27 cellular contexts compared by ENCODE assay signal in genomic region chr12:93482721-93483120, GRCh38.
"Had no signal": no experiment of that assay in that cellular context is flagged by ENCODE, and none has a peak within 500 bp of the region (broad histone marks: within the 10 kb centered on the region; RNA-seq: fewer than 3 reads in every experiment).

No MANE protein-coding gene starts in this region.

- DNase-seq: naive thymus-derived CD4-positive, alpha-beta T cell; occipital lobe; ovary; posterior cingulate gyrus; psoas muscle; right cardiac atrium; right lobe of liver; sigmoid colon; small intestine; stimulated activated CD4-positive, alpha-beta T cell treated with anti-CD3 and anti-CD28 coated beads, Interleukin-15, amount 100 ng/mL, for 24 hours; stimulated activated CD4-positive, alpha-beta T cell treated with anti-CD3 and anti-CD28 coated beads, Interleukin-2, amount 100 ng/mL, for 24 hours; stimulated activated CD4-positive, alpha-beta T cell treated with anti-CD3 and anti-CD28 coated beads, Interleukin-2, amount 100 ng/mL, for 48 hours; stimulated activated CD4-positive, alpha-beta T cell treated with anti-CD3 and anti-CD28 coated beads, Interleukin-4, amount 100 ng/mL, for 24 hours; stimulated activated naive B cell treated with anti-CD40 and anti-IgM and Interleukin-4, amounts not matched to agents 10 μg/mL and 1 μg/mL and 100 μg/mL, for 72 hours; stimulated activated naive CD4-positive, alpha-beta T cell treated with Interleukin-2 at 50 U/mL for 16 hours; stomach; thyroid gland; upper lobe of left lung had no signal

- H3K4me3 Mint-ChIP-seq: naive thymus-derived CD4-positive, alpha-beta T cell; nephron; neural progenitor cell; stimulated activated effector memory CD8-positive, alpha-beta T cell treated with anti-CD3 and anti-CD28 coated beads, Interleukin-12 subunit alpha, Interleukin-12 subunit beta, amount 100 ng/mL, for 72 hours; stimulated activated naive B cell treated with anti-CD40 and anti-IgM and Interleukin-4, amounts not matched to agents 10 μg/mL and 1 μg/mL and 100 μg/mL, for 72 hours; stimulated activated naive CD8-positive, alpha-beta T cell treated with anti-CD3 and anti-CD28 coated beads, Interleukin-15, Interleukin-2, amounts not matched to agents 100 ng/mL and 50 ng/mL, for 24 hours had no signal

- H3K27me3 Mint-ChIP-seq: naive thymus-derived CD4-positive, alpha-beta T cell; progenitor cell of endocrine pancreas; stimulated activated naive B cell treated with anti-CD40 and anti-IgM and Interleukin-4, amounts not matched to agents 10 μg/mL and 1 μg/mL and 100 μg/mL, for 72 hours; stimulated activated naive CD8-positive, alpha-beta T cell treated with anti-CD3 and anti-CD28 coated beads, Interleukin-15, Interleukin-2, amounts not matched to agents 100 ng/mL and 50 ng/mL, for 24 hours had no signal

- H3K4me1 ChIP-seq: neural progenitor cell, parathyroid adenoma, psoas muscle, sigmoid colon, thyroid gland, upper lobe of left lung, vagina had no signal

- H3K4me3 ChIP-seq: neural progenitor cell, ovary, psoas muscle, right lobe of liver, sigmoid colon, stomach, thoracic aorta, thyroid gland, tibial nerve, upper lobe of left lung, vagina had no signal

- H3K9me3 ChIP-seq: ovary, psoas muscle, right lobe of liver, sigmoid colon, stomach, thoracic aorta, thyroid gland, tibial nerve, upper lobe of left lung, vagina had no signal

- H3K27ac ChIP-seq: neural progenitor cell, ovary, parathyroid adenoma, psoas muscle, right lobe of liver, sigmoid colon, stomach, thoracic aorta, thyroid gland, tibial nerve, upper lobe of left lung, vagina had no signal

- ATAC-seq: naive thymus-derived CD4-positive, alpha-beta T cell; psoas muscle; right cardiac atrium; right lobe of liver; stimulated activated effector memory CD8-positive, alpha-beta T cell treated with anti-CD3 and anti-CD28 coated beads, Interleukin-12 subunit alpha, Interleukin-12 subunit beta, amount 100 ng/mL, for 72 hours; stimulated activated naive B cell treated with anti-CD40 and anti-IgM and Interleukin-4, amounts not matched to agents 10 μg/mL and 1 μg/mL and 100 μg/mL, for 72 hours had no signal

- H3K9me3 Mint-ChIP-seq: naive thymus-derived CD4-positive, alpha-beta T cell; nephron; neural progenitor cell; stimulated activated effector memory CD8-positive, alpha-beta T cell treated with anti-CD3 and anti-CD28 coated beads, Interleukin-12 subunit alpha, Interleukin-12 subunit beta, amount 100 ng/mL, for 72 hours; stimulated activated naive B cell treated with anti-CD40 and anti-IgM and Interleukin-4, amounts not matched to agents 10 μg/mL and 1 μg/mL and 100 μg/mL, for 72 hours; stimulated activated naive CD8-positive, alpha-beta T cell treated with anti-CD3 and anti-CD28 coated beads, Interleukin-15, Interleukin-2, amounts not matched to agents 100 ng/mL and 50 ng/mL, for 24 hours had no signal

- H3K27me3 ChIP-seq: neural progenitor cell, ovary, right lobe of liver, sigmoid colon, stomach, thyroid gland, tibial nerve, upper lobe of left lung, vagina had no signal

- H3K27ac Mint-ChIP-seq: naive thymus-derived CD4-positive, alpha-beta T cell; nephron; neural progenitor cell; progenitor cell of endocrine pancreas; stimulated activated effector memory CD8-positive, alpha-beta T cell treated with anti-CD3 and anti-CD28 coated beads, Interleukin-12 subunit alpha, Interleukin-12 subunit beta, amount 100 ng/mL, for 72 hours; stimulated activated naive B cell treated with anti-CD40 and anti-IgM and Interleukin-4, amounts not matched to agents 10 μg/mL and 1 μg/mL and 100 μg/mL, for 72 hours; stimulated activated naive CD8-positive, alpha-beta T cell treated with anti-CD3 and anti-CD28 coated beads, Interleukin-15, Interleukin-2, amounts not matched to agents 100 ng/mL and 50 ng/mL, for 24 hours had no signal

- H3K4me2 ChIP-seq: neural progenitor cell had no signal

- H3K36me3 ChIP-seq: ovary had no signal

- H3K9ac ChIP-seq: neural progenitor cell, parathyroid adenoma had no signal

- H3K4me1 Mint-ChIP-seq: nephron; neural progenitor cell; stimulated activated effector memory CD8-positive, alpha-beta T cell treated with anti-CD3 and anti-CD28 coated beads, Interleukin-12 subunit alpha, Interleukin-12 subunit beta, amount 100 ng/mL, for 72 hours; stimulated activated naive B cell treated with anti-CD40 and anti-IgM and Interleukin-4, amounts not matched to agents 10 μg/mL and 1 μg/mL and 100 μg/mL, for 72 hours had no signal

- H2AFZ ChIP-seq: neural progenitor cell, parathyroid adenoma had no signal
